2 cellular contexts compared by ENCODE assay signal in the genomic region with DNA sequence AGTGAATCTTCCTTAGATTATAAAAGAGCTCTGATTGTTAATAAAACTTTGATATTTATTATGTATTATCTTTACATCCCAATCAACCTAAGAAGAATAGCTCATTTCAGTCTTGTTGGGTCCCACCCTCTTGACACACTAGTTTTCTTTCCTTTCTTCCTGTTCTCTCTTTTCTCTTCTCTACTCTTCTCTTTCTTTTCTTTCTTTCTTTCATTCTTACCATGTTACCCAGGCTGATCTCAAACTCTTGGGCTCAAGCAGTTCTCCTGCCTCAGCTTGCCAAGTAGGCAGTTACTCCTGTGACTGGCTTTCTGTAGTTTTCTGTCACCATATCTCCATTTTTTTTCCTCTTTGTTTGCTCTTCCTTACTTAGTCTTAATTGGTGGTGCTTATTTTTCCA.
TF ChIP-seq lines count a peak whose summit lies in the region.

No MANE protein-coding gene starts in this region.

TF ChIP-seq in HepG2, 621 proteins besides CTCF, POLR2A, EP300 and RAD21 (continued from another document):
- TF ChIP-seq HDAC1 (CRISPR knock-in tag; IDR thresholded peaks at IDR 0.05) (no peak), FOXA3 (CRISPR knock-in tag; IDR thresholded peaks at IDR 0.05) (no peak), IKZF5 (CRISPR knock-in tag; IDR thresholded peaks at IDR 0.05) (no peak), RAD51 (IDR thresholded peaks at IDR 0.05; ENCODE audit: borderline replicate concordance) (peak; percentile 23; the same call in 1 of the 2 replicates), HDAC6 (IDR thresholded peaks at IDR 0.05; ENCODE audit: low read depth, low read length) (no peak), PLRG1 (conservative IDR thresholded peaks at IDR 0.05) (0 out of 2 replicates have a peak, but pooled peaks have one; percentile 54), NCOA1 (CRISPR knock-in tag; IDR thresholded peaks at IDR 0.05) (no peak), ZNF615 (CRISPR knock-in tag; IDR thresholded peaks at IDR 0.05; ENCODE audit: borderline replicate concordance) (no peak), NAIF1 (CRISPR knock-in tag; IDR thresholded peaks at IDR 0.05; ENCODE audit: borderline replicate concordance) (no peak), CHD2 (IDR thresholded peaks at IDR 0.05; ENCODE audit: low read depth, low read length) (no peak), MAFG (CRISPR knock-in tag; IDR thresholded peaks at IDR 0.05) (no peak), TFE3 (CRISPR knock-in tag; IDR thresholded peaks at IDR 0.05) (no peak), ZBTB21 (CRISPR knock-in tag; IDR thresholded peaks at IDR 0.05) (no peak), TFDP1 (CRISPR knock-in tag; IDR thresholded peaks at IDR 0.05; ENCODE audit: borderline replicate concordance) (no peak), ZNF672 (CRISPR knock-in tag; IDR thresholded peaks at IDR 0.05) (no peak)
- TF ChIP-seq, protein P1, sequence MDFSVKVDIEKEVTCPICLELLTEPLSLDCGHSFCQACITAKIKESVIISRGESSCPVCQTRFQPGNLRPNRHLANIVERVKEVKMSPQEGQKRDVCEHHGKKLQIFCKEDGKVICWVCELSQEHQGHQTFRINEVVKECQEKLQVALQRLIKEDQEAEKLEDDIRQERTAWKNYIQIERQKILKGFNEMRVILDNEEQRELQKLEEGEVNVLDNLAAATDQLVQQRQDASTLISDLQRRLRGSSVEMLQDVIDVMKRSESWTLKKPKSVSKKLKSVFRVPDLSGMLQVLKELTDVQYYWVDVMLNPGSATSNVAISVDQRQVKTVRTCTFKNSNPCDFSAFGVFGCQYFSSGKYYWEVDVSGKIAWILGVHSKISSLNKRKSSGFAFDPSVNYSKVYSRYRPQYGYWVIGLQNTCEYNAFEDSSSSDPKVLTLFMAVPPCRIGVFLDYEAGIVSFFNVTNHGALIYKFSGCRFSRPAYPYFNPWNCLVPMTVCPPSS (IDR thresholded peaks at IDR 0.05), result peak; percentile 74; the same call in 1 of the 2 replicates

TF ChIP-seq in H1, 55 proteins besides CTCF, POLR2A, EP300 and RAD21 (continued from another document):
- TF ChIP-seq E2F6 (IDR thresholded peaks at IDR 0.05) (no peak), GABPA (IDR thresholded peaks at IDR 0.05; ENCODE audit: borderline replicate concordance, insufficient read depth, low read length) (no peak), HDAC6 (IDR thresholded peaks at IDR 0.05; ENCODE audit: low read depth, low read length) (no peak), SIN3A (conservative IDR thresholded peaks at IDR 0.05 in 1 of 2, IDR thresholded peaks at IDR 0.05 in 1 of 2; ENCODE audit: low read depth in 1 of 2, low read length in 2 of 2) (no peak), KDM4A (IDR thresholded peaks at IDR 0.05; ENCODE audit: low read depth, low read length, severe bottlenecking) (no peak), SIX5 (IDR thresholded peaks at IDR 0.05; ENCODE audit: low read depth, low read length) (no peak)
